1 cellular context compared by ENCODE assay signal in genomic region chr15:62873203-62873602, GRCh38.
TF ChIP-seq lines count a peak whose summit lies in the region.

No MANE protein-coding gene starts in this region.

TF ChIP-seq in H1, 55 proteins besides CTCF, POLR2A, EP300 and RAD21:
- TF ChIP-seq E2F6 (IDR thresholded peaks at IDR 0.05) (no peak), CBX8 (IDR thresholded peaks at IDR 0.05; ENCODE audit: borderline replicate concordance, low read depth, low read length) (no peak), NRF1 (IDR thresholded peaks at IDR 0.05; ENCODE audit: low read depth, low read length) (no peak), POU5F1 (IDR thresholded peaks at IDR 0.05; ENCODE audit: low read depth, low read length) (no peak), RNF2 (IDR thresholded peaks at IDR 0.05; ENCODE audit: borderline replicate concordance, low read depth, low read length, missing control alignments, poor library complexity, severe bottlenecking) (no peak), CBX5 (IDR thresholded peaks at IDR 0.05; ENCODE audit: low read depth, low read length) (no peak), GABPA (IDR thresholded peaks at IDR 0.05; ENCODE audit: borderline replicate concordance, insufficient read depth, low read length) (no peak), PHF8 (conservative IDR thresholded peaks at IDR 0.05; ENCODE audit: low read depth, low read length) (no peak), ASH2L (IDR thresholded peaks at IDR 0.05; ENCODE audit: low read length) (no peak), BACH1 (IDR thresholded peaks at IDR 0.05; ENCODE audit: low read length) (no peak), RFX5 (IDR thresholded peaks at IDR 0.05; ENCODE audit: borderline replicate concordance, low read depth, low read length) (no peak), HDAC2 (IDR thresholded peaks at IDR 0.05; ENCODE audit: borderline replicate concordance in 1 of 2, low read depth in 2 of 2, low read length in 2 of 2) (no peak), RXRA (IDR thresholded peaks at IDR 0.05; ENCODE audit: insufficient read depth, low read depth, low read length) (no peak), TBP (IDR thresholded peaks at IDR 0.05; ENCODE audit: low read depth, low read length) (no peak), NANOG (IDR thresholded peaks at IDR 0.05; ENCODE audit: insufficient read depth, low read depth, low read length, poor library complexity, severe bottlenecking) (no peak)
